In genomic region chr1:19412654-19413053, GRCh38 we compare ENCODE assay signal across 14 cellular contexts.
DNase-seq lines count a peak whose midpoint lies in the region; ATAC-seq and FAIRE-seq lines count a peak whose summit lies in the region.
"Had no signal": no experiment of that assay in that cellular context is flagged by ENCODE, and none has a peak within 500 bp of the region (broad histone marks: within the 10 kb centered on the region; RNA-seq: fewer than 3 reads in every experiment).

No MANE protein-coding gene starts in this region.

- no peaks in the 10 kb centered on the region for H3K27me3 Mint-ChIP-seq in CD4-positive, alpha-beta memory T cell
- no peaks in the 10 kb centered on the region for H3K27me3 Mint-ChIP-seq in IgD-negative memory B cell
- H3K27me3 Mint-ChIP-seq in naive thymus-derived CD4-positive, alpha-beta T cell, result no peaks in the 10 kb centered on the region
- H3K27me3 Mint-ChIP-seq: memory B cell had no signal

- no peaks in the 10 kb centered on the region for H3K9me3 Mint-ChIP-seq in CD4-positive, alpha-beta memory T cell
- H3K9me3 Mint-ChIP-seq in IgD-negative memory B cell, result no peaks in the 10 kb centered on the region
- H3K9me3 Mint-ChIP-seq in naive thymus-derived CD4-positive, alpha-beta T cell, result no peaks in the 10 kb centered on the region
- H3K9me3 Mint-ChIP-seq: memory B cell had no signal

- no peak for DNase-seq in CD4-positive, alpha-beta memory T cell
- DNase-seq in SHP77 treated with DMSO at 0.1 percent for 48 hours (lab: John Stamatoyannopoulos, UW), result peak; percentile 20
- DNase-seq in naive thymus-derived CD4-positive, alpha-beta T cell, result no peak
- DNase-seq in SKM-1 (lab: John Stamatoyannopoulos, UW; ENCODE audit: unreplicated experiment), result no peak
- DNase-seq in GM19239 (ENCODE audit: insufficient read length, low spot score), result no peak
- no peak for DNase-seq in GM19240 (ENCODE audit: insufficient read length, low spot score)
- DNase-seq: activated naive CD4-positive, alpha-beta T cell; effector CD4-positive, alpha-beta T cell; NCI-H2081 treated with DMSO at 0.1 percent for 48 hours; occipital lobe; OCI-M1 had no signal

- CTCF ChIA-PET in CD4-positive, alpha-beta memory T cell (lab: Charles Lee; ENCODE audit: partially characterized antibody), result interaction anchor here (0.8 to 3.5 kb wide), 8 partner anchors 8 to 249 kb away, joined by 3 to 12 read pairs (median 4); no protein-coding TSS in a partner anchor
- CTCF ChIA-PET in naive thymus-derived CD4-positive, alpha-beta T cell (lab: Charles Lee), result no interaction called here

- H3K9me3 ChIP-seq in CD4-positive, alpha-beta memory T cell (ENCODE audit: control insufficient read depth in 1 of 2, low read length in 2 of 2), result no peaks in the 10 kb centered on the region
- no peaks in the 10 kb centered on the region for H3K9me3 ChIP-seq in naive thymus-derived CD4-positive, alpha-beta T cell (ENCODE audit: control insufficient read depth in 2 of 3, low read length in 3 of 3)

- peaks cover 16 to 60% of the 10 kb centered on the region in 2 donors for H3K36me3 Mint-ChIP-seq in CD4-positive, alpha-beta memory T cell
- no peaks in the 10 kb centered on the region for H3K36me3 Mint-ChIP-seq in IgD-negative memory B cell
- H3K36me3 Mint-ChIP-seq in naive thymus-derived CD4-positive, alpha-beta T cell, result peaks cover 0 to 45% (median 5%) of the 10 kb centered on the region in 5 donors

- no peak for FAIRE-seq in GM19239 (lab: Jason Lieb, UNC)

- intact Hi-C loops in CD4-positive, alpha-beta memory T cell (cut with micrococcal nuclease), result no loop called here
- intact Hi-C loops in naive thymus-derived CD4-positive, alpha-beta T cell (cut with micrococcal nuclease), result no loop called here

- no peak overlapping the region for H3K4me3 Mint-ChIP-seq in CD4-positive, alpha-beta memory T cell
- H3K4me3 Mint-ChIP-seq in IgD-negative memory B cell, result peak overlapping the region in 1 of 4 donors; percentile 37
- no peak overlapping the region for H3K4me3 Mint-ChIP-seq in naive thymus-derived CD4-positive, alpha-beta T cell

- peaks cover 36% of the 10 kb centered on the region for H3K36me3 ChIP-seq in CD4-positive, alpha-beta memory T cell (ENCODE audit: insufficient read depth, low read length)
- peaks cover 0 to 31% (median 0%) of the 10 kb centered on the region in 3 experiments for H3K36me3 ChIP-seq in naive thymus-derived CD4-positive, alpha-beta T cell (ENCODE audit: control insufficient read depth in 2 of 3, insufficient read depth in 3 of 3, low read length in 3 of 3)

- peak overlapping the region in 5 of 7 donors; percentile 7 to 70 (median 65) for H3K27ac Mint-ChIP-seq in CD4-positive, alpha-beta memory T cell
- H3K27ac Mint-ChIP-seq in IgD-negative memory B cell, result peak overlapping the region in 2 of 3 donors; percentile 35 to 53
- H3K27ac Mint-ChIP-seq in naive thymus-derived CD4-positive, alpha-beta T cell, result peak overlapping the region in 5 of 9 donors; percentile 20 to 84 (median 51)

- ATAC-seq in naive thymus-derived CD4-positive, alpha-beta T cell, result no peak
- no peak for ATAC-seq in GM21526 (IDR thresholded peaks at IDR 0.05; ENCODE audit: low FRiP score, unreplicated experiment)

- no peak overlapping the region for H3K27ac ChIP-seq in CD4-positive, alpha-beta memory T cell (ENCODE audit: low read depth, low read length)
- H3K27ac ChIP-seq in naive thymus-derived CD4-positive, alpha-beta T cell (ENCODE audit: low read depth, low read length), result no peak overlapping the region

- peaks cover 73% of the 10 kb centered on the region for H3K4me1 ChIP-seq in CD4-positive, alpha-beta memory T cell (ENCODE audit: insufficient read depth, low read length)
- peaks cover 12 to 19% of the 10 kb centered on the region in 2 donors for H3K4me1 ChIP-seq in naive thymus-derived CD4-positive, alpha-beta T cell (ENCODE audit: control insufficient read depth in 2 of 2, insufficient read depth in 2 of 2, low read length in 2 of 2)

- H3K27me3 ChIP-seq in CD4-positive, alpha-beta memory T cell (ENCODE audit: insufficient read depth, low read length), result no peaks in the 10 kb centered on the region
- H3K27me3 ChIP-seq in naive thymus-derived CD4-positive, alpha-beta T cell (ENCODE audit: control insufficient read depth in 2 of 2, insufficient read depth in 2 of 2, low read length in 2 of 2), result no peaks in the 10 kb centered on the region

- H3K4me3 ChIP-seq in CD4-positive, alpha-beta memory T cell (ENCODE audit: low read length in 2 of 2), result no peak overlapping the region
- no peak overlapping the region for H3K4me3 ChIP-seq in naive thymus-derived CD4-positive, alpha-beta T cell (ENCODE audit: low read length)

- POLR2A ChIA-PET in CD4-positive, alpha-beta memory T cell (lab: Charles Lee; ENCODE audit: partially characterized antibody), result no interaction called here
- POLR2A ChIA-PET in naive thymus-derived CD4-positive, alpha-beta T cell (lab: Charles Lee), result no interaction called here

- H3K4me1 Mint-ChIP-seq in CD4-positive, alpha-beta memory T cell, result peaks cover 52 to 94% (median 71%) of the 10 kb centered on the region in 4 donors
- H3K4me1 Mint-ChIP-seq in IgD-negative memory B cell, result peaks cover 18 to 60% (median 50%) of the 10 kb centered on the region in 3 donors
- H3K4me1 Mint-ChIP-seq in naive thymus-derived CD4-positive, alpha-beta T cell, result peaks cover 46 to 96% (median 89%) of the 10 kb centered on the region in 7 donors
